Comparison of ENCODE assay signal across 23 cellular contexts in genomic region chr2:42909966-42910365, GRCh38.
"Had no signal": no experiment of that assay in that cellular context is flagged by ENCODE, and none has a peak within 500 bp of the region (broad histone marks: within the 10 kb centered on the region; RNA-seq: fewer than 3 reads in every experiment).

No MANE protein-coding gene starts in this region.

- DNase-seq: activated CD4-positive, alpha-beta T cell treated with anti-CD3 and anti-CD28 coated beads for 1 hour; activated CD4-positive, alpha-beta T cell treated with anti-CD3 and anti-CD28 coated beads, Interleukin-2, amount 10 ng/mL, durations not matched to agents 7 days and 5 days; activated CD8-positive, alpha-beta T cell treated with anti-CD3 and anti-CD28 coated beads for 36 hours; activated naive CD4-positive, alpha-beta T cell; activated T-cell treated with anti-CD3 and anti-CD28 coated beads, Interleukin-2, amount 50 U/mL, for 4 hours; aorta; cortex of kidney; effector memory CD8-positive, alpha-beta T cell; erythroblast; hippocampal formation; kidney; natural killer cell; right lobe of liver; stimulated activated CD4-positive, alpha-beta T cell treated with anti-CD3 and anti-CD28 coated beads, Interleukin-12 subunit alpha, Interleukin-12 subunit beta, amount 100 ng/mL, for 4 hours; stimulated activated CD4-positive, alpha-beta T cell treated with anti-CD3 and anti-CD28 coated beads, Interleukin-4, amount 100 ng/mL, for 1 hour; T-helper 2 cell had no signal

- H3K4me3 ChIP-seq: adrenal gland, cardiac muscle cell, right lobe of liver, skin epidermis had no signal

- ATAC-seq: activated CD8-positive, alpha-beta T cell treated with anti-CD3 and anti-CD28 coated beads for 36 hours; activated T-cell treated with anti-CD3 and anti-CD28 coated beads, Interleukin-2, amount 50 U/mL, for 4 hours; activated T-helper 17 cell treated with anti-CD3 and anti-CD28 coated beads, Interleukin-2, amount 50 U/mL, for 72 hours; effector memory CD8-positive, alpha-beta T cell; natural killer cell; stimulated activated effector memory CD8-positive, alpha-beta T cell treated with anti-CD3 and anti-CD28 coated beads, Interleukin-12 subunit alpha, Interleukin-12 subunit beta, amount 100 ng/mL, for 72 hours; WTC11 had no signal

- H3K36me3 ChIP-seq: adrenal gland, cardiac muscle cell, neutrophil, right lobe of liver had no signal

- H3K27me3 ChIP-seq: adrenal gland, cardiac muscle cell, right lobe of liver had no signal

- H3K4me1 ChIP-seq: right lobe of liver had no signal

- H3K9me3 ChIP-seq: adrenal gland, neutrophil, right lobe of liver had no signal

- H3K27ac ChIP-seq: adrenal gland, cardiac muscle cell, neutrophil, right lobe of liver had no signal
